1 cellular context compared by ENCODE assay signal in genomic region chr6:3013486-3013885, GRCh38.
TF ChIP-seq lines count a peak whose summit lies in the region.

No MANE protein-coding gene starts in this region.

TF ChIP-seq in H1, 55 proteins besides CTCF, POLR2A, EP300 and RAD21 (continued from another document):
- TF ChIP-seq E2F6 (IDR thresholded peaks at IDR 0.05), result peak; percentile 33; the same call in 1 of the 2 replicates
